In genomic region chr2:226800941-226801784, GRCh38 we compare ENCODE assay signal across 8 cellular contexts. TPM values are rescaled to one million over a fixed set of nuclear protein-coding genes. Genes with fewer than 3 reads are reported as not detected.
A peak's percentile ranks its signal among the peaks of the same experiment; 100 is the strongest.
DNase-seq lines count a peak whose midpoint lies in the region; ATAC-seq and TF ChIP-seq lines count a peak whose summit lies in the region.

No MANE protein-coding gene starts in this region.

- POLR2A ChIA-PET in Caco-2 (lab: Charles Lee) = interaction anchor here (0.6 kb wide), 1 partner anchor 965 kb away, joined by 4 read pairs; no protein-coding TSS in a partner anchor

- no peaks in the 10 kb centered on the region for H3K27me3 ChIP-seq in Caco-2 (replicated peaks; ENCODE audit: control insufficient read depth, insufficient read depth, low read length)

- H3K27me3 Mint-ChIP-seq in Caco-2 (ENCODE audit: insufficient read depth, unreplicated experiment) = no peaks in the 10 kb centered on the region

- ATAC-seq in activated naive CD4-positive, alpha-beta T cell treated with anti-CD3 and anti-CD28 coated beads, Interleukin-2, amount 50 U/mL, for 72 hours = peak; percentile 76 to 79
- ATAC-seq in Right ventricle myocardium superior (ENCODE audit: poor library complexity) = peak; percentile 76

- H3K9me3 ChIP-seq in Caco-2 = no peaks in the 10 kb centered on the region

- peaks cover 27% of the 10 kb centered on the region for H3K36me3 Mint-ChIP-seq in Caco-2 (ENCODE audit: insufficient read depth, unreplicated experiment)
- no peaks in the 10 kb centered on the region for H3K36me3 Mint-ChIP-seq in activated naive CD4-positive, alpha-beta T cell treated with anti-CD3 and anti-CD28 coated beads, Interleukin-2, amount 50 U/mL, for 72 hours

- TF ChIP-seq POLR2A in Raji (IDR thresholded peaks at IDR 0.05; ENCODE audit: insufficient read depth, low read depth, low read length) = peak; percentile 88

- TF ChIP-seq CTCF in Caco-2 (IDR thresholded peaks at IDR 0.05; ENCODE audit: insufficient read depth in 1 of 2, low read depth in 1 of 2, low read length in 1 of 2, severe bottlenecking in 1 of 2, unreplicated experiment in 1 of 2) = no peak
- TF ChIP-seq CTCF in GM20000 (IDR thresholded peaks at IDR 0.05; ENCODE audit: extremely low read depth, missing control alignments) = no peak

- peaks cover 5% of the 10 kb centered on the region for H3K36me3 ChIP-seq in Caco-2 (ENCODE audit: control insufficient read depth, insufficient read depth, low read length)

- peaks cover 18% of the 10 kb centered on the region for H3K4me1 ChIP-seq in Caco-2

- intact Hi-C loops in Caco-2 (cut with micrococcal nuclease; ENCODE audit: unreplicated experiment) = loop anchor here (1.0 to 5.0 kb wide), 6 partner anchors 35 to 769 kb away; partner anchors contain the start of gene RHBDD1
- intact Hi-C loops in Right ventricle myocardium superior (cut with DNase I) = loop anchor here (5.0 to 10.0 kb wide), 3 partner anchors 181 to 1136 kb away; no protein-coding TSS in a partner anchor
- intact Hi-C loops in posterior cingulate gyrus (cut with DNase I) = loop anchor here (2.0 to 5.0 kb wide), 2 partner anchors 909 to 1132 kb away; no protein-coding TSS in a partner anchor

- CTCF ChIA-PET in Caco-2 (lab: Charles Lee) = interaction anchor here (0.9 kb wide), 1 partner anchor 184 kb away, joined by 4 read pairs; no protein-coding TSS in a partner anchor

- peak overlapping the region; percentile 71 for H3K27ac Mint-ChIP-seq in Caco-2 (ENCODE audit: unreplicated experiment)
- H3K27ac Mint-ChIP-seq in activated naive CD4-positive, alpha-beta T cell treated with anti-CD3 and anti-CD28 coated beads, Interleukin-2, amount 50 U/mL, for 72 hours = peak overlapping the region in 1 of 2 donors; percentile 46

- peak overlapping the region; percentile 81 for H3K4me3 ChIP-seq in Caco-2 (ENCODE audit: low read depth, low read length)

- H3K4me3 Mint-ChIP-seq in Caco-2 (ENCODE audit: unreplicated experiment) = peak overlapping the region; percentile 85

- H3K4me1 Mint-ChIP-seq in Caco-2 (ENCODE audit: low read depth, unreplicated experiment) = peaks cover 5% of the 10 kb centered on the region

- BruUV-seq in Caco-2 (replicated peaks; lab: Mats Ljungman, UMichigan) = no TSS peak

- DNase-seq in Caco-2 = peak; percentile 85 to 88
- peak; percentile 92 for DNase-seq in GM20000 (ENCODE audit: low spot score)
- DNase-seq in HUDEP-2 (lab: John Stamatoyannopoulos, UW; ENCODE audit: unreplicated experiment in 76 of 76) = peak in 75 of 76 experiments; percentile 23 to 91 (median 76)
- DNase-seq in activated naive CD4-positive, alpha-beta T cell treated with anti-CD3 and anti-CD28 coated beads, Interleukin-2, amount 50 U/mL, for 72 hours (ENCODE audit: low spot score in 2 of 2) = peak; percentile 84 to 87
- peak; percentile 88 for DNase-seq in Right ventricle myocardium superior
- DNase-seq in posterior cingulate gyrus = peak; percentile 92 to 99 (median 95)
- peak; percentile 91 for DNase-seq in ureter (ENCODE audit: low spot score)

- H3K9me3 Mint-ChIP-seq in Caco-2 (ENCODE audit: unreplicated experiment) = no peaks in the 10 kb centered on the region
- H3K9me3 Mint-ChIP-seq in activated naive CD4-positive, alpha-beta T cell treated with anti-CD3 and anti-CD28 coated beads, Interleukin-2, amount 50 U/mL, for 72 hours = no peaks in the 10 kb centered on the region

RNA-seq across cellular contexts. Expression of gene IRS1, which starts 1.5 kb away (rescaled TPM):
- total RNA-seq in Caco-2 (2022) (27.9 and 32.4 TPM in 2 replicates), Right ventricle myocardium superior (17.6 TPM), ureter (40.0 TPM)
- 1 to 10 TPM; 1.2 to 2.7 TPM for total RNA-seq in activated naive CD4-positive, alpha-beta T cell treated with anti-CD3 and anti-CD28 coated beads, Interleukin-2, amount 50 U/mL, for 72 hours

RNA-seq across cellular contexts. Expression of gene RHBDD1, which starts 34.7 kb away (rescaled TPM):
- 14.3 and 16.5 TPM in 2 replicates for total RNA-seq in Caco-2 (2022)
- total RNA-seq in activated naive CD4-positive, alpha-beta T cell treated with anti-CD3 and anti-CD28 coated beads, Interleukin-2, amount 50 U/mL, for 72 hours = 10 to 100 TPM; 35.5 to 40.4 TPM
- 29.5 TPM for total RNA-seq in Right ventricle myocardium superior
- total RNA-seq in ureter = 78.5 TPM

Comparison
In these comparisons a context has a peak if more than half of its experiments do, and no peak if none do; other contexts are left out.
1. Peak in every context shown above with its lines: DNase-seq, ATAC-seq and H3K4me3 ChIP-seq.